ENCODE assay signal across 10 cellular contexts in the genomic region with DNA sequence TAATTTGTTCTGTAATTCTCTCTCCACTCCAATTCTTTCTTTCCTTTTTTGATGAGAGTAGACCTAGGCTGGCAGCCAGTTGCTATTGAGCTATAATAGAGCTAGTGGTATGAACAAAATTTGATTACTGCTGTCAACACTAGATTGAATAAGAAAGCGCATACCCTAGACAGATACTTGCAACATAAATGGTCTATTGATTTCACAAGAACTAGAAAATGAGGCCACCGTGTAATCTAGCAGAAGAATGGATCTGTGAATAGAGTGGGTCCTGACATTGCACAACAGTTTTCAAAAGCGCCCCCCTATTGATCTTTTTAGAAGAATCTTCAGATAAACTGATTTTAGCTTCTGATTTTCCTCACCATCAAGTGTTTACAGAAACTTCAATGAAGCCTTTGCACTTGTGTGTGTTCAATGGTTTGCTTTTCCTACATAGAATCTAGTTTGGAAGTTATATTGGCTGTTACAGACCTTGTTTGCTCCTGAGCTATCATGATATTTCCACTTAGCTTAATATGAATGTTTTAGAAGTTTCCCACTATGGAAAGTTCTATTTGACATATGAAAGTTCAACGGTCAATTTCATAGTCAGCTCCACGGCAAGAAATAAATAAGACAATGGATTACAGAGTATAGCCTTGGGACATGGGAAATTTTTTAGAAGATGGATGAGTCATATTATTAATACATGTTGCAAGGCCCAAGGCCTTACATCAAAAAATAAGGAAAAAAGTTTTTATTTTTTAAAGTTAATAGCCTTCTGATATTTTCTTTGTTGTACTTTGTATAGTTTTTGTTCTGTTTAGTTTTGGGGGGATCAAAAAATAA. TPM values are rescaled to one million over a fixed set of nuclear protein-coding genes. Genes with fewer than 3 reads are reported as not detected.
DNase-seq lines count a peak whose midpoint lies in the region; ATAC-seq, FAIRE-seq and TF ChIP-seq lines count a peak whose summit lies in the region.
"Had no signal": no experiment of that assay in that cellular context is flagged by ENCODE, and none has a peak within 500 bp of the region (broad histone marks: within the 10 kb centered on the region; RNA-seq: fewer than 3 reads in every experiment).

No MANE protein-coding gene starts in this region.

- TF ChIP-seq POLR2A in breast epithelium (IDR thresholded peaks at IDR 0.05) (no peak), HepG2 (IDR thresholded peaks at IDR 0.05; ENCODE audit: insufficient read depth in 1 of 2, low read depth in 2 of 2, low read length in 2 of 2) (no peak), vagina (IDR thresholded peaks at IDR 0.05) (no peak), GM18505 (IDR thresholded peaks at IDR 0.05; ENCODE audit: borderline replicate concordance, extremely low read depth, insufficient read depth, insufficient read length) (no peak)

- H3K27ac ChIP-seq in breast epithelium (peak overlapping the region; percentile 38 to 74), HepG2 (ENCODE audit: extremely low read length, insufficient read depth, low read length) (peak overlapping the region; percentile 56), vagina (peak overlapping the region; percentile 6)

- in situ Hi-C loops in HepG2 (cut with HindIII; ENCODE audit: extremely low pct_ligation_motif_present, low pct_unique_long_range_greater_than_20kb), result no loop called here

- H3K9ac ChIP-seq in HepG2 (ENCODE audit: insufficient read depth, low read depth, low read length), result 0 out of 2 replicates have a peak overlapping the region, but pooled peaks have one; percentile 1

- CTCF ChIA-PET in HepG2 (lab: Yijun Ruan, JAX; ENCODE audit: low intra/inter-chr PET ratio, low total read pairs), result no interaction called here

- BruUV-seq in HepG2 (replicated peaks; lab: Mats Ljungman, UMichigan), result no TSS peak

- TF ChIP-seq RAD21 in HepG2 (CRISPR knock-in tag; IDR thresholded peaks at IDR 0.05), result no peak

- 10% methylated on average over 5 of the region's 5 CpGs for WGBS in HepG2 (ENCODE audit: low lambda C conversion rate)

- H2AFZ ChIP-seq in HepG2 (ENCODE audit: low read length), result no peak overlapping the region

- peak in 1 of 2 experiments; percentile 91; a peak in 2 of 4 replicates for TF ChIP-seq EP300 in HepG2 (IDR thresholded peaks at IDR 0.05; ENCODE audit: low read depth in 2 of 2, low read length in 2 of 2)
- TF ChIP-seq EP300 in HepG2 (CRISPR knock-in tag; IDR thresholded peaks at IDR 0.05; ENCODE audit: borderline replicate concordance), result no peak; the same call in 1 of the 2 replicates

- H3K36me3 ChIP-seq in breast epithelium (no peaks in the 10 kb centered on the region), HepG2 (replicated peaks in 1 of 2; ENCODE audit: control insufficient read depth in 1 of 2, insufficient read depth in 2 of 2, low read length in 2 of 2) (peaks cover 6 to 8% of the 10 kb centered on the region in 2 experiments; a peak in 3 of 5 replicates), vagina (no peaks in the 10 kb centered on the region)

- no peaks in the 10 kb centered on the region for H3K27me3 ChIP-seq in breast epithelium
- no peaks in the 10 kb centered on the region for H3K27me3 ChIP-seq in HepG2 (ENCODE audit: control insufficient read depth in 1 of 2, insufficient read depth in 2 of 2, low read length in 2 of 2)
- H3K27me3 ChIP-seq in vagina, result no peaks in the 10 kb centered on the region

- DNase-seq in Right ventricle myocardium inferior (ENCODE audit: missing footprints) (no peak), cardiac septum (ENCODE audit: low spot score) (no peak), breast epithelium (ENCODE audit: low spot score in 2 of 2) (no peak), HepG2 (ENCODE audit: low spot score) (peak; percentile 86), vagina (ENCODE audit: extremely low spot score in 2 of 2) (no peak), GM10266 (ENCODE audit: extremely low spot score) (no peak), NCI-H2171 (lab: John Stamatoyannopoulos, UW) (no peak)
- DNase-seq: kidney glomerular epithelial cell, NCI-H2227 treated with DMSO at 0.1 percent for 48 hours had no signal

- H3K9me3 ChIP-seq in breast epithelium (no peaks in the 10 kb centered on the region), HepG2 (ENCODE audit: low read length) (no peaks in the 10 kb centered on the region), vagina (no peaks in the 10 kb centered on the region)

- H3K79me2 ChIP-seq in HepG2 (ENCODE audit: insufficient read depth, low read length), result peaks cover 89% of the 10 kb centered on the region

- FAIRE-seq in HepG2 (lab: Jason Lieb, UNC), result no peak

- H4K20me1 ChIP-seq in HepG2 (ENCODE audit: insufficient read depth, low read length), result no peaks in the 10 kb centered on the region

- intact Hi-C loops in Right ventricle myocardium inferior (cut with DNase I) (loop anchor here (5.0 kb wide), 1 partner anchor 53 kb away; a partner anchor contains a TSS), cardiac septum (cut with DNase I) (no loop called here), breast epithelium (cut with DNase I; ENCODE audit: low total_unique reads) (no loop called here), HepG2 (cut with micrococcal nuclease; ENCODE audit: unreplicated experiment) (loop anchor here (2.0 kb wide), 1 partner anchor 54 kb away; no protein-coding TSS in a partner anchor), vagina (cut with DNase I) (no loop called here)

- H3K4me1 ChIP-seq in breast epithelium (peaks cover 0 to 22% of the 10 kb centered on the region in 2 donors), HepG2 (ENCODE audit: insufficient read depth, low read length) (peaks cover 94% of the 10 kb centered on the region), vagina (peaks cover 89% of the 10 kb centered on the region)

- TF ChIP-seq CTCF in breast epithelium (IDR thresholded peaks at IDR 0.05) (no peak), HepG2 (CRISPR knock-in tag; IDR thresholded peaks at IDR 0.05) (no peak), vagina (IDR thresholded peaks at IDR 0.05) (no peak), GM10266 (IDR thresholded peaks at IDR 0.05; ENCODE audit: control insufficient read depth, insufficient read depth, low read depth, missing control alignments) (no peak)

- no peak overlapping the region for H3K4me3 ChIP-seq in breast epithelium
- H3K4me3 ChIP-seq in HepG2 (replicated peaks in 1 of 3; ENCODE audit: insufficient read depth in 1 of 3, low read depth in 2 of 3, low read length in 3 of 3), result no peak overlapping the region
- no peak overlapping the region for H3K4me3 ChIP-seq in vagina

- peak overlapping the region; percentile 61 for H3K4me2 ChIP-seq in HepG2 (ENCODE audit: low read depth, low read length)

- ATAC-seq in Right ventricle myocardium inferior (peak; percentile 38), HepG2 (peak; percentile 20), GM18505 (IDR thresholded peaks at IDR 0.05; ENCODE audit: unreplicated experiment) (no peak)

- POLR2A ChIA-PET in HepG2 (lab: Yijun Ruan, JAX), result interaction anchor here (1.0 to 1.6 kb wide), 4 partner anchors 25 to 1395 kb away, joined by 3 to 4 read pairs (median 4); no protein-coding TSS in a partner anchor

TF ChIP-seq in HepG2, 621 proteins besides CTCF, POLR2A, EP300 and RAD21 (continues in another document):
- TF ChIP-seq ZNF235 (CRISPR knock-in tag; IDR thresholded peaks at IDR 0.05; ENCODE audit: borderline replicate concordance) (no peak), WIZ (CRISPR knock-in tag; IDR thresholded peaks at IDR 0.05) (no peak), ZNF557 (CRISPR knock-in tag; IDR thresholded peaks at IDR 0.05) (no peak), ZKSCAN8 (CRISPR knock-in tag; IDR thresholded peaks at IDR 0.05; ENCODE audit: borderline replicate concordance) (0 out of 2 replicates have a peak, but pooled peaks have one; percentile 34), ZBTB38 (CRISPR knock-in tag; IDR thresholded peaks at IDR 0.05) (no peak)
- TF ChIP-seq, protein P1, sequence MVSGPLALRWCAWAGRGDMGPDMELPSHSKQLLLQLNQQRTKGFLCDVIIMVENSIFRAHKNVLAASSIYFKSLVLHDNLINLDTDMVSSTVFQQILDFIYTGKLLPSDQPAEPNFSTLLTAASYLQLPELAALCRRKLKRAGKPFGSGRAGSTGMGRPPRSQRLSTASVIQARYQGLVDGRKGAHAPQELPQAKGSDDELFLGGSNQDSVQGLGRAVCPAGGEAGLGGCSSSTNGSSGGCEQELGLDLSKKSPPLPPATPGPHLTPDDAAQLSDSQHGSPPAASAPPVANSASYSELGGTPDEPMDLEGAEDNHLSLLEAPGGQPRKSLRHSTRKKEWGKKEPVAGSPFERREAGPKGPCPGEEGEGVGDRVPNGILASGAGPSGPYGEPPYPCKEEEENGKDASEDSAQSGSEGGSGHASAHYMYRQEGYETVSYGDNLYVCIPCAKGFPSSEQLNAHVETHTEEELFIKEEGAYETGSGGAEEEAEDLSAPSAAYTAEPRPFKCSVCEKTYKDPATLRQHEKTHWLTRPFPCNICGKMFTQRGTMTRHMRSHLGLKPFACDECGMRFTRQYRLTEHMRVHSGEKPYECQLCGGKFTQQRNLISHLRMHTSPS (CRISPR knock-in tag; IDR thresholded peaks at IDR 0.05; ENCODE audit: low read depth), result no peak

RNA-seq across cellular contexts. Expression of a gene that starts 55.6 kb away (rescaled TPM):
- total RNA-seq in Right ventricle myocardium inferior (69.2 TPM), cardiac septum (96.4 TPM), breast epithelium (100 to 1,000 TPM; 204 to 397 (median 263) TPM), HepG2 (2016; rRNA removed; fragmentation: Illumina TruSeq; extraction: Trizol) (85.4 and 102 TPM in 2 replicates), vagina (160 TPM)
- 31.3 and 33.8 TPM in 2 replicates for total RNA-seq in HepG2 (2016; cell fraction: cytosol; rRNA removed; fragmentation: Illumina TruSeq; extraction: Trizol; ENCODE audit: low read depth)
- 82.8 and 99.8 TPM in 2 replicates for total RNA-seq in HepG2 (2016; cell fraction: insoluble cytoplasmic fraction; rRNA removed; fragmentation: Illumina TruSeq; extraction: Trizol)
- total RNA-seq in HepG2 (2016; cell fraction: membrane; rRNA removed; fragmentation: Illumina TruSeq; extraction: Trizol), result 24.5 and 25.3 TPM in 2 replicates
- 238 and 263 TPM in 2 replicates for total RNA-seq in HepG2 (2016; cell fraction: nucleus; rRNA removed; fragmentation: Illumina TruSeq; extraction: Trizol)
- 116 and 119 TPM in 2 replicates for polyA plus RNA-seq in HepG2 (2011; rRNA removed)
- polyA plus RNA-seq in HepG2 (2011; cell fraction: cytosol; rRNA removed), result 80.3 and 114 TPM in 2 replicates
- 157 and 177 TPM in 2 replicates for polyA plus RNA-seq in HepG2 (2011; cell fraction: nucleus; rRNA removed)
- polyA plus RNA-seq in HepG2 (2012), result 163 and 168 TPM in 2 replicates
- 1.2 and 1.7 TPM in 2 replicates for polyA plus RNA-seq in HepG2 (2016; cell fraction: cytosol; fragmentation: Illumina TruSeq; extraction: Trizol; ENCODE audit: low read depth)
- polyA plus RNA-seq in HepG2 (2016; cell fraction: insoluble cytoplasmic fraction; fragmentation: Illumina TruSeq; extraction: Trizol; ENCODE audit: low read depth), result 32.6 and 33.9 TPM in 2 replicates
- 2.6 and 3.8 TPM in 2 replicates for polyA plus RNA-seq in HepG2 (2016; cell fraction: membrane; fragmentation: Illumina TruSeq; extraction: Trizol; ENCODE audit: low read depth)
- 41.1 and 45.1 TPM in 2 replicates for polyA plus RNA-seq in HepG2 (2016; cell fraction: nucleus; fragmentation: Illumina TruSeq; extraction: Trizol; ENCODE audit: insufficient read depth, low read depth)
- 15.6 and 209 TPM in 2 replicates for polyA minus RNA-seq in HepG2 (2011; rRNA and poly(A)+ RNA removed; ENCODE audit: low replicate concordance)
- polyA minus RNA-seq in HepG2 (2011; cell fraction: cytosol; rRNA and poly(A)+ RNA removed), result 248 and 267 TPM in 2 replicates
- 1,476 and 1,554 TPM in 2 replicates for polyA minus RNA-seq in HepG2 (2011; cell fraction: nucleus; rRNA and poly(A)+ RNA removed)

Comparison
In these comparisons a context has a peak if more than half of its experiments do, and no peak if none do; other contexts are left out.
1. intact Hi-C loops: an anchor here in Right ventricle myocardium inferior (5.0 kb wide) and HepG2 (2.0 kb wide); none called in cardiac septum, breast epithelium and vagina.
2. H3K27ac ChIP-seq: peak in every context shown above with its lines; median percentile 56 in breast epithelium; 56 in HepG2; 6 in vagina.